In the genomic region with DNA sequence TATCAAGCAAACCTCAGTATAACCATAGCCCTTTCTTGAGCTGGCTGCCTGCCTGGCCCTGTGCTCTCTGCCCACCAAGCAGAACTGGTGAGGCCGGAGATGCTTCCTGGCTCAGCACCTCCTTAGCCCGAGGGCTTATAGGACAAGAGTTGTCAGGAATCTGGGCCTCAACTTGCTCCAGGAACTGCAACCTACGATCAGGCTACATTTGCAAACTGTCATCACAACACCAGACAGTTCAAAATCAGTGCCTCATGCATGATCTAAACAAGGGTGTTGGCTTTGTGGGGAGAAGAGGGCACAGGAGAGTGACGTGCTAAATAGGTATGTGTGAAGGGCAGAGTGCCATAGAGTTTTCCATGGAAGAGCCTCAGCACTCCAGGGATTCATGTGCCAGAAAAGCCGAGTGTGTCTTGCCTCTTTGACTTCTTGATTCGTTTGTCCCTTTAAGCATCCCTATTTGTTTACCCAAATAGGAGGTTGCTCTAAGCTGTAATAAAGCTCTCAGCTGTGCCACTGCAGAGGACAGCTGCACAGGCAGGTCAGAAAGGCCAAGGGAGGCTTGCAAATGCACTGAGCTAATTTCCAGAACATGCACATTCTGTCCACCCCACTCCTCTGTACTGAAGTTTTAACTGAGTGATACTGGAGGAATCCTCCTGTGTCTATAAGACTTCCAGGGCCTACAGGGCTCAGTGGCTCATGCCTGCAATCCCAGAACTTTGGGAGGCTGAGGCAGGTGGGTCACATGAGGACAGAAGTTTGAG, we compare ENCODE assay signal across 18 cellular contexts. TPM values are rescaled to one million over a fixed set of nuclear protein-coding genes. Genes with fewer than 3 reads are reported as not detected.
DNase-seq lines count a peak whose midpoint lies in the region; ATAC-seq, FAIRE-seq and TF ChIP-seq lines count a peak whose summit lies in the region.
"Had no signal": no experiment of that assay in that cellular context is flagged by ENCODE, and none has a peak within 500 bp of the region (broad histone marks: within the 10 kb centered on the region; RNA-seq: fewer than 3 reads in every experiment).

No MANE protein-coding gene starts in this region.

- H3K9me3 Mint-ChIP-seq in astrocyte (ENCODE audit: unreplicated experiment) (peaks cover 2% of the 10 kb centered on the region), progenitor cell of endocrine pancreas (ENCODE audit: low read depth) (no peaks in the 10 kb centered on the region)
- H3K9me3 Mint-ChIP-seq: T-helper 2 cell treated with Interferon-gamma antibody and Interleukin-4, amounts not matched to agents 5 μg/mL and 100 μg/mL, for 36 hours had no signal

- H3K36me3 ChIP-seq in IMR-90 (ENCODE audit: control insufficient read depth, insufficient read depth, low read length) (no peaks in the 10 kb centered on the region), astrocyte (ENCODE audit: insufficient read depth, low read length) (no peaks in the 10 kb centered on the region)
- H3K36me3 ChIP-seq: cardiac muscle cell had no signal

- H2AFZ ChIP-seq in IMR-90 (replicated peaks; ENCODE audit: low read length, poor library complexity) (peak overlapping the region; percentile 62), astrocyte (ENCODE audit: low read depth, low read length) (no peak overlapping the region)

- H3K4me3 ChIP-seq in IMR-90 (ENCODE audit: insufficient read depth, low read depth, low read length) = no peak overlapping the region
- no peak overlapping the region for H3K4me3 ChIP-seq in astrocyte (ENCODE audit: insufficient read depth, low read depth, low read length)
- H3K4me3 ChIP-seq: cardiac muscle cell, K562 had no signal

- H3K27ac Mint-ChIP-seq in astrocyte (ENCODE audit: unreplicated experiment) (no peak overlapping the region), progenitor cell of endocrine pancreas (no peak overlapping the region)
- H3K27ac Mint-ChIP-seq: CD14-positive monocyte; T-helper 2 cell treated with Interferon-gamma antibody and Interleukin-4, amounts not matched to agents 5 μg/mL and 100 μg/mL, for 36 hours had no signal

- H3K27ac ChIP-seq in IMR-90 (ENCODE audit: insufficient read depth, low read length) = no peak overlapping the region
- no peak overlapping the region for H3K27ac ChIP-seq in astrocyte (ENCODE audit: low read depth, low read length)
- H3K27ac ChIP-seq: cardiac muscle cell had no signal

- H3K4me1 Mint-ChIP-seq in astrocyte (ENCODE audit: low read depth, unreplicated experiment) = no peaks in the 10 kb centered on the region
- no peaks in the 10 kb centered on the region for H3K4me1 Mint-ChIP-seq in progenitor cell of endocrine pancreas (ENCODE audit: low read depth)

- no peak overlapping the region for H3K14ac ChIP-seq in IMR-90 (replicated peaks; ENCODE audit: low read depth, low read length)

- H3K27me3 Mint-ChIP-seq in astrocyte (ENCODE audit: low read depth, unreplicated experiment) = peaks cover 18% of the 10 kb centered on the region
- peaks cover 11% of the 10 kb centered on the region for H3K27me3 Mint-ChIP-seq in progenitor cell of endocrine pancreas

- H3K4ac ChIP-seq in IMR-90 (ENCODE audit: low read depth, low read length) = no peak overlapping the region

- H3K9me3 ChIP-seq in IMR-90 (ENCODE audit: control insufficient read depth, insufficient read depth, low read length) (no peaks in the 10 kb centered on the region), astrocyte (ENCODE audit: insufficient read depth, low read depth, low read length) (no peaks in the 10 kb centered on the region)

- H3K9me1 ChIP-seq in IMR-90 (ENCODE audit: insufficient read depth, low read length) = no peaks in the 10 kb centered on the region

- in situ Hi-C loops in IMR-90 (cut with MboI; ENCODE audit: low sequenced_read_pairs) = no loop called here

- no peak for TF ChIP-seq RAD21 in IMR-90 (IDR thresholded peaks at IDR 0.05; ENCODE audit: low read length)

- POLR2A ChIA-PET in IMR-90 (lab: Charles Lee; ENCODE audit: unreplicated experiment) = no interaction called here

- no peak for TF ChIP-seq POLR2A in IMR-90 (IDR thresholded peaks at IDR 0.05; ENCODE audit: low read depth, low read length)

- H3K23ac ChIP-seq in IMR-90 (ENCODE audit: low read depth, low read length) = no peak overlapping the region

- dilution Hi-C loops in IMR-90 (cut with HindIII; ENCODE audit: low sequenced_read_pairs, unreplicated experiment) = no loop called here

- H4K20me1 ChIP-seq in IMR-90 (ENCODE audit: insufficient read depth, low read length) (no peaks in the 10 kb centered on the region), astrocyte (ENCODE audit: insufficient read depth, low read length) (no peaks in the 10 kb centered on the region)

- H3K56ac ChIP-seq in IMR-90 (ENCODE audit: extremely low read depth, insufficient read depth, low read length) = no peak overlapping the region

- no peak overlapping the region for H4K8ac ChIP-seq in IMR-90 (ENCODE audit: low read depth in 2 of 2, low read length in 2 of 2)

- no peak overlapping the region for H4K91ac ChIP-seq in IMR-90 (ENCODE audit: insufficient read depth, low read depth, low read length)

- H2AK5ac ChIP-seq in IMR-90 (ENCODE audit: low read depth, low read length) = no peak overlapping the region

- no peak for TF ChIP-seq CTCF in IMR-90 (conservative IDR thresholded peaks at IDR 0.05; ENCODE audit: low read depth, low read length)
- no peak for TF ChIP-seq CTCF in astrocyte (IDR thresholded peaks at IDR 0.05; ENCODE audit: insufficient read depth, low read depth, low read length)
- TF ChIP-seq CTCF in progenitor cell of endocrine pancreas (IDR thresholded peaks at IDR 0.05; ENCODE audit: unreplicated experiment) = no peak

- CTCF ChIA-PET in IMR-90 (lab: Yijun Ruan, JAX) = interaction anchor here (0.6 kb wide), 1 partner anchor 258 kb away, joined by 5 read pairs; no protein-coding TSS in a partner anchor

- H3K4me3 Mint-ChIP-seq in astrocyte (ENCODE audit: unreplicated experiment) = no peak overlapping the region
- no peak overlapping the region for H3K4me3 Mint-ChIP-seq in progenitor cell of endocrine pancreas (ENCODE audit: low read depth)
- H3K4me3 Mint-ChIP-seq: CD14-positive monocyte; T-helper 2 cell treated with Interferon-gamma antibody and Interleukin-4, amounts not matched to agents 5 μg/mL and 100 μg/mL, for 36 hours had no signal

- H3K27me3 ChIP-seq in IMR-90 (ENCODE audit: control insufficient read depth, insufficient read depth, low read length) (peaks cover 16% of the 10 kb centered on the region), astrocyte (ENCODE audit: insufficient read depth, low read length) (peaks cover 8% of the 10 kb centered on the region)
- H3K27me3 ChIP-seq: cardiac muscle cell had no signal

- no CpG with 5 or more reads among the region's 6 CpGs for WGBS in IMR-90 (ENCODE audit: extremely low coverage in 2 of 2, insufficient read length in 1 of 2), 2 experiments

- no peaks in the 10 kb centered on the region for H3K79me2 ChIP-seq in astrocyte (ENCODE audit: insufficient read depth, low read length)

- H3K9ac ChIP-seq in IMR-90 (ENCODE audit: low read depth, low read length) (no peak overlapping the region), astrocyte (ENCODE audit: low read length) (no peak overlapping the region)

- no peak overlapping the region for H2BK20ac ChIP-seq in IMR-90 (ENCODE audit: low read depth, low read length)

- H2BK15ac ChIP-seq in IMR-90 (ENCODE audit: low read depth, low read length) = no peak overlapping the region

- no peaks in the 10 kb centered on the region for H3K79me1 ChIP-seq in IMR-90 (ENCODE audit: low read depth in 1 of 2, low read length in 2 of 2)

- H3K36me3 Mint-ChIP-seq in astrocyte (ENCODE audit: low read depth, unreplicated experiment) = no peaks in the 10 kb centered on the region
- H3K36me3 Mint-ChIP-seq in progenitor cell of endocrine pancreas (ENCODE audit: insufficient read depth) = no peaks in the 10 kb centered on the region
- H3K36me3 Mint-ChIP-seq: CD14-positive monocyte had no signal

- DNase-seq in EH (ENCODE audit: low read depth) (peak; percentile 33), IMR-90 (peak; percentile 25), astrocyte (ENCODE audit: low read depth) (peak; percentile 18), mesenteric fat pad (ENCODE audit: low spot score) (peak; percentile 35), cortex of kidney (lab: John Stamatoyannopoulos, UW) (no peak), DMS153 (lab: John Stamatoyannopoulos, UW) (no peak), progenitor cell of endocrine pancreas (ENCODE audit: low spot score, unreplicated experiment) (no peak), A172 (ENCODE audit: low spot score) (no peak)
- DNase-seq: activated naive CD4-positive, alpha-beta T cell treated with anti-CD3 and anti-CD28 coated beads, Interleukin-2, amount 50 U/mL, for 16 hours; DND-41; SHP77; stimulated activated CD4-positive, alpha-beta T cell treated with anti-CD3 and anti-CD28 coated beads, Interleukin-12 subunit alpha, Interleukin-12 subunit beta, amount 100 ng/mL, for 4 hours had no signal

- H2BK120ac ChIP-seq in IMR-90 (ENCODE audit: low read depth, low read length) = no peak overlapping the region

- intact Hi-C loops in IMR-90 (cut with micrococcal nuclease) = no loop called here

- ATAC-seq in IMR-90 (ENCODE audit: low read depth) = peak; percentile 68
- ATAC-seq: K562 had no signal

- no peak overlapping the region for H2BK5ac ChIP-seq in IMR-90 (ENCODE audit: low read depth, low read length, poor library complexity, severe bottlenecking)

- H3K4me1 ChIP-seq in IMR-90 (ENCODE audit: control insufficient read depth, insufficient read depth, low read length) = peaks cover 3% of the 10 kb centered on the region; the same call in 1 of the 2 replicates
- no peaks in the 10 kb centered on the region for H3K4me1 ChIP-seq in astrocyte (ENCODE audit: insufficient read depth, low read length)

- no peak overlapping the region for H3K18ac ChIP-seq in IMR-90 (ENCODE audit: low read depth, low read length)

- H3K4me2 ChIP-seq in IMR-90 (ENCODE audit: low read depth, low read length) = no peak overlapping the region
- H3K4me2 ChIP-seq in astrocyte (ENCODE audit: low read length) = no peak overlapping the region

- FAIRE-seq in astrocyte (lab: Jason Lieb, UNC) = no peak
- FAIRE-seq: islet of Langerhans, K562 had no signal

- BruUV-seq in IMR-90 (replicated peaks; lab: Mats Ljungman, UMichigan) = no TSS peak

- H2AK9ac ChIP-seq in IMR-90 (replicated peaks; ENCODE audit: low read depth, low read length, poor library complexity) = peak overlapping the region; percentile 26

- no peak overlapping the region for H4K5ac ChIP-seq in IMR-90 (ENCODE audit: low read depth, low read length)

TF ChIP-seq in IMR-90, 13 proteins besides CTCF, POLR2A, EP300 and RAD21 (continues in another document):
- TF ChIP-seq RCOR1 (IDR thresholded peaks at IDR 0.05; ENCODE audit: insufficient replicate concordance, low read length) = no peak

RNA-seq across cellular contexts. Expression of gene NEK2, which starts 30.2 kb away (rescaled TPM):
- total RNA-seq in IMR-90 (2012; rRNA removed) = 26.0 and 35.0 TPM in 2 replicates
- polyA plus RNA-seq in IMR-90 (2012; rRNA removed) = 8.8 and 9.9 TPM in 2 replicates
- 2.7 and 6.4 TPM in 2 replicates for polyA plus RNA-seq in IMR-90 (2012; cell fraction: cytosol; rRNA removed)
- 0.98 and 2.7 TPM in 2 replicates for polyA plus RNA-seq in IMR-90 (2012; cell fraction: nucleus; rRNA removed; ENCODE audit: low replicate concordance)
- 1.4 and 1.6 TPM in 2 replicates for total RNA-seq in astrocyte
- not detected for total RNA-seq in mesenteric fat pad
- total RNA-seq in progenitor cell of endocrine pancreas = 17.6 and 20.8 TPM in 2 replicates
- total RNA-seq in A172 (2014; rRNA removed; shearing (Covaris generic)) = 83.8 and 88.5 TPM in 2 replicates
- total RNA-seq: posterior vena cava had no signal
- polyA plus RNA-seq: CD14-positive monocyte had no signal

Comparison
In these comparisons a context has a peak if more than half of its experiments do, and no peak if none do; other contexts are left out.
1. DNase-seq: peak in EH (single experiment), IMR-90 (single experiment), astrocyte (single experiment) and mesenteric fat pad (single experiment); none in cortex of kidney (single experiment), DMS153 (single experiment), progenitor cell of endocrine pancreas (single experiment) and A172 (single experiment).